ENCODE assay signal across 24 cellular contexts in the genomic region with DNA sequence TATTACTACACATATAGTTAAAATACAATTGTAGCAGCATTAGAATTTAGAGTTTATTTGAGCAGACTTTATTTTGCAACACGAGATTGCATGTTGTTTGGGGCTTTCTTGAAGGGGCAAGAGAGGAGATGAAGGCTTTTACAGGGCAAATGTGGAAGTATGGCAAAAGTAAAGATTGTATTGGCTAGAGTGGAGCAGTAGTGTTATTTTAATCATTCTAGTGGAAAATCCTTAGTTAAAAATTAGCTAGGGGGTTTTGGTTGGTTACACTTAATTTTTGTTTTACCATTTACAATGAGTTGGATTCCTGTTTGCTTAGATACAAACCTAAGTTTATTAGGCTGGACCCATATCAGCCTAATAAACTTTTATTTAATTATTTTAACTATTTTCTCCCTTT. TPM values are rescaled to one million over a fixed set of nuclear protein-coding genes. Genes with fewer than 3 reads are reported as not detected.
A peak's percentile ranks its signal among the peaks of the same experiment; 100 is the strongest.
DNase-seq lines count a peak whose midpoint lies in the region; ATAC-seq and TF ChIP-seq lines count a peak whose summit lies in the region.
"Had no signal": no experiment of that assay in that cellular context is flagged by ENCODE, and none has a peak within 500 bp of the region (broad histone marks: within the 10 kb centered on the region; RNA-seq: fewer than 3 reads in every experiment).

No MANE protein-coding gene starts in this region.

- POLR2A ChIA-PET in PC-9 (lab: Charles Lee; ENCODE audit: unreplicated experiment): no interaction called here

- no peak for TF ChIP-seq CTCF in PC-9 (conservative IDR thresholded peaks at IDR 0.05)

- H3K4me3 ChIP-seq in PC-9: no peak overlapping the region
- H3K4me3 ChIP-seq: A549, GM12878 had no signal

- H3K27me3 ChIP-seq in PC-9 (ENCODE audit: insufficient read depth, low read depth): no peaks in the 10 kb centered on the region

- CTCF ChIA-PET in PC-9 (lab: Charles Lee): no interaction called here

- H4K20me1 ChIP-seq in PC-9 (ENCODE audit: insufficient read depth): no peaks in the 10 kb centered on the region

- 0 out of 2 replicates have a peak overlapping the region, but pooled peaks have one; percentile 6 for H2AFZ ChIP-seq in PC-9

- no peak overlapping the region for H3K27ac ChIP-seq in PC-9
- H3K27ac ChIP-seq: A549, HL-60, KMS-11 had no signal

- BruUV-seq in PC-9 (replicated peaks; lab: Mats Ljungman, UMichigan): no TSS peak

- in situ Hi-C loops in Caki2 (cut with HindIII; ENCODE audit: low pct_unique_long_range_greater_than_20kb, low sequenced_read_pairs): no loop called here

- no peaks in the 10 kb centered on the region for H3K36me3 ChIP-seq in PC-9 (ENCODE audit: low read depth)

- H3K9me2 ChIP-seq in PC-9 (ENCODE audit: insufficient read depth): no peaks in the 10 kb centered on the region

- no peaks in the 10 kb centered on the region for H3K79me2 ChIP-seq in PC-9 (ENCODE audit: low read depth)

- intact Hi-C loops in PC-9 (cut with micrococcal nuclease; ENCODE audit: unreplicated experiment): no loop called here

- ATAC-seq in GM18907 (IDR thresholded peaks at IDR 0.05; ENCODE audit: unreplicated experiment): peak; percentile 56
- no peak for ATAC-seq in HG02870 (IDR thresholded peaks at IDR 0.05; ENCODE audit: unreplicated experiment)
- ATAC-seq: A549, GM12878 had no signal

- H3K4me2 ChIP-seq in PC-9: no peak overlapping the region
- H3K4me2 ChIP-seq: A549, KMS-11 had no signal

- H3F3A ChIP-seq in PC-9 (ENCODE audit: insufficient read depth, low read depth): no peaks in the 10 kb centered on the region

- DNase-seq in Caki2 (ENCODE audit: low read depth) (peak; percentile 50), PC-9 (no peak), left kidney (ENCODE audit: low read depth, low spot score) (peak; percentile 5), hypothalamus (lab: John Stamatoyannopoulos, UW) (no peak), nucleus accumbens (lab: John Stamatoyannopoulos, UW) (no peak)
- DNase-seq: C1 segment of cervical spinal cord; CD4-positive, alpha-beta memory T cell; COR-L47; HCEC 1CT; MM.1S; NCI-H2029; NCI-H446; NCI-H524 treated with DMSO at 0.1 percent for 48 hours; NCI-H82; NK-92 treated with Interleukin-12 subunit alpha and Interleukin-12 subunit beta, amount 100 ng/mL, for 24 hours; Right ventricle myocardium superior; RPMI8226 had no signal

- H3K9me3 ChIP-seq in PC-9 (ENCODE audit: insufficient read depth, low read depth): no peaks in the 10 kb centered on the region
- H3K9me3 ChIP-seq: A549 had no signal

- H3K4me1 ChIP-seq in PC-9 (replicated peaks; ENCODE audit: insufficient read depth): no peaks in the 10 kb centered on the region
- H3K4me1 ChIP-seq: A549 had no signal

RNA-seq across cellular contexts. Expression of a gene that starts 4.6 kb away (rescaled TPM):
- total RNA-seq in Caki2 (2014; rRNA removed; shearing (Covaris generic); ENCODE audit: low replicate concordance): not detected in 2 replicates
- not detected in 2 replicates for total RNA-seq in PC-9 (2021)
- total RNA-seq: CD4-positive, alpha-beta memory T cell; GM12878; H1; Right ventricle myocardium superior had no signal

RNA-seq across cellular contexts. Expression of a gene that starts 23.8 kb away (rescaled TPM):
- total RNA-seq in Caki2 (2014; rRNA removed; shearing (Covaris generic); ENCODE audit: low replicate concordance): not detected in 2 replicates
- total RNA-seq in PC-9 (2021): not detected in 2 replicates
- total RNA-seq: CD4-positive, alpha-beta memory T cell; GM12878; H1; Right ventricle myocardium superior had no signal

RNA-seq across cellular contexts. Expression of a gene that starts 40.5 kb away (rescaled TPM):
- not detected in 2 replicates for total RNA-seq in Caki2 (2014; rRNA removed; shearing (Covaris generic); ENCODE audit: low replicate concordance)
- total RNA-seq in PC-9 (2021): not detected in 2 replicates
- total RNA-seq: CD4-positive, alpha-beta memory T cell; GM12878; H1; Right ventricle myocardium superior had no signal

Comparison
In these comparisons a context has a peak if more than half of its experiments do, and no peak if none do; other contexts are left out.
1. DNase-seq: peak in Caki2 (single experiment) and left kidney (single experiment); none in PC-9 (0 of 2), hypothalamus (0 of 51) and nucleus accumbens (0 of 56).